Comparison of ENCODE assay signal across 11 cellular contexts in the genomic region with DNA sequence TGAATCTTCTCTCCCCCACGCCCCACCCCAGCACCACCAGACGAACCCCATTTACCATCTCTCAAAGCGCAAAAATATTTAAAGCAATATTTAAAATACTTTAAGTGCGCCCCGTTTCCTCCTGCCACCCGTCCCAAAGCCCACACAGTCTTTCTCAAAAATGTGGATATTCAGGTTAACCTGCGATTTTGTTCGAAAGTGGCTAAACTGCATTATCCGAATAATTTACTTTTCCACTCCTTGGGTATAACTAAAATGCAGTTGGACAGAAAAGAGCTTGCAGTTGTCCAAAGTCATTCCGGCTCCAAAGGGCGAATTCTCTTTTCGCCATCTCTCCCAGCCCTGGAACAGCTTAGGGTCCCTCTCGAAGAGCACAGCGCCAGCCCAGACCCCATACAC. TPM values are rescaled to one million over a fixed set of nuclear protein-coding genes. Genes with fewer than 3 reads are reported as not detected.
DNase-seq lines count a peak whose midpoint lies in the region; ATAC-seq and TF ChIP-seq lines count a peak whose summit lies in the region.
"Had no signal": no experiment of that assay in that cellular context is flagged by ENCODE, and none has a peak within 500 bp of the region (broad histone marks: within the 10 kb centered on the region; RNA-seq: fewer than 3 reads in every experiment).

No MANE protein-coding gene starts in this region.

- no peak overlapping the region for H3K27ac ChIP-seq in ectodermal cell (ENCODE audit: insufficient read depth, low read depth, low read length, poor library complexity, severe bottlenecking)
- H3K27ac ChIP-seq in naive thymus-derived CD4-positive, alpha-beta T cell (ENCODE audit: low read depth, low read length) = no peak overlapping the region

- 35 to 44% methylated on average over 14 of the region's 14 CpGs for WGBS in ectodermal cell, 2 experiments

- ATAC-seq in naive thymus-derived CD4-positive, alpha-beta T cell = no peak

- H3K4me3 ChIP-seq in AG04449 (ENCODE audit: low read depth, low read length) = peak overlapping the region; percentile 66
- peak overlapping the region; percentile 32 for H3K4me3 ChIP-seq in HAP-1
- H3K4me3 ChIP-seq in ectodermal cell (ENCODE audit: insufficient read depth, low read depth, low read length) = peak overlapping the region; percentile 42
- no peak overlapping the region for H3K4me3 ChIP-seq in naive thymus-derived CD4-positive, alpha-beta T cell (ENCODE audit: low read length)

- H3K4me1 ChIP-seq in HAP-1 = no peaks in the 10 kb centered on the region
- peaks cover 5% of the 10 kb centered on the region for H3K4me1 ChIP-seq in ectodermal cell (ENCODE audit: control insufficient read depth, insufficient read depth, low read length)
- no peaks in the 10 kb centered on the region for H3K4me1 ChIP-seq in naive thymus-derived CD4-positive, alpha-beta T cell (ENCODE audit: control insufficient read depth in 2 of 2, insufficient read depth in 2 of 2, low read length in 2 of 2)

- in situ Hi-C loops in HAP-1 (cut with MboI; ENCODE audit: low sequenced_read_pairs) = no loop called here

- no peaks in the 10 kb centered on the region for H3K9me3 Mint-ChIP-seq in naive thymus-derived CD4-positive, alpha-beta T cell
- H3K9me3 Mint-ChIP-seq: naive B cell had no signal

- DNase-seq in AG04449 (ENCODE audit: low read depth, low spot score) (no peak), HAP-1 (ENCODE audit: low spot score in 2 of 2) (no peak), NOMO-1 treated with DMSO at 0.1 percent for 48 hours (lab: John Stamatoyannopoulos, UW; ENCODE audit: unreplicated experiment) (no peak), NCI-H2196 treated with DMSO at 0.1 percent for 48 hours (lab: John Stamatoyannopoulos, UW; ENCODE audit: unreplicated experiment) (no peak), NCI-H524 (lab: John Stamatoyannopoulos, UW) (no peak)
- no peak for DNase-seq in naive thymus-derived CD4-positive, alpha-beta T cell
- no peak for DNase-seq in stimulated activated CD8-positive, alpha-beta memory T cell treated with anti-CD3 and anti-CD28 coated beads, Interleukin-4, amount 100 ng/mL, for 48 hours
- DNase-seq: activated CD4-positive, alpha-beta T cell treated with anti-CD3 and anti-CD28 coated beads for 1 hour; effector CD8-positive, alpha-beta T cell; naive B cell had no signal

- peak overlapping the region in 8 of 10 donors; percentile 49 to 71 (median 62) for H3K4me3 Mint-ChIP-seq in naive thymus-derived CD4-positive, alpha-beta T cell

- CTCF ChIA-PET in AG04449 (lab: Yijun Ruan, JAX) = interaction anchor here (1.7 kb wide), 1 partner anchor 14 kb away, joined by 9 read pairs; no protein-coding TSS in a partner anchor
- CTCF ChIA-PET in naive thymus-derived CD4-positive, alpha-beta T cell (lab: Charles Lee) = no interaction called here

- TF ChIP-seq CTCF in AG04449 (IDR thresholded peaks at IDR 0.05; ENCODE audit: insufficient read depth, low read length, missing control alignments) = no peak

- no peak overlapping the region for H3K27ac Mint-ChIP-seq in naive thymus-derived CD4-positive, alpha-beta T cell

- intact Hi-C loops in naive thymus-derived CD4-positive, alpha-beta T cell (cut with micrococcal nuclease) = no loop called here

- H3K9me3 ChIP-seq in HAP-1 (no peaks in the 10 kb centered on the region), ectodermal cell (ENCODE audit: control insufficient read depth, low read length) (no peaks in the 10 kb centered on the region)
- H3K9me3 ChIP-seq in naive thymus-derived CD4-positive, alpha-beta T cell (ENCODE audit: control insufficient read depth in 2 of 3, low read length in 3 of 3) = no peaks in the 10 kb centered on the region

- peaks cover 5 to 15% (median 10%) of the 10 kb centered on the region in 7 donors for H3K4me1 Mint-ChIP-seq in naive thymus-derived CD4-positive, alpha-beta T cell

- H3K27me3 Mint-ChIP-seq in naive thymus-derived CD4-positive, alpha-beta T cell = peaks cover 58 to 83% (median 73%) of the 10 kb centered on the region in 5 donors

- peaks cover 0 to 3% (median 0%) of the 10 kb centered on the region in 5 donors for H3K36me3 Mint-ChIP-seq in naive thymus-derived CD4-positive, alpha-beta T cell
- H3K36me3 Mint-ChIP-seq: naive B cell had no signal

- H3K27me3 ChIP-seq in HAP-1 (ENCODE audit: low read depth) (no peaks in the 10 kb centered on the region), ectodermal cell (ENCODE audit: control insufficient read depth, insufficient read depth, low read length, poor library complexity, severe bottlenecking) (peaks cover 48% of the 10 kb centered on the region)
- no peaks in the 10 kb centered on the region for H3K27me3 ChIP-seq in naive thymus-derived CD4-positive, alpha-beta T cell (ENCODE audit: control insufficient read depth in 2 of 2, insufficient read depth in 2 of 2, low read length in 2 of 2)

- POLR2A ChIA-PET in AG04449 (lab: Yijun Ruan, JAX) = no interaction called here
- POLR2A ChIA-PET in naive thymus-derived CD4-positive, alpha-beta T cell (lab: Charles Lee) = no interaction called here

- no peaks in the 10 kb centered on the region for H3K36me3 ChIP-seq in HAP-1 (replicated peaks)
- H3K36me3 ChIP-seq in ectodermal cell (ENCODE audit: control insufficient read depth, insufficient read depth, low read length) = no peaks in the 10 kb centered on the region
- no peaks in the 10 kb centered on the region for H3K36me3 ChIP-seq in naive thymus-derived CD4-positive, alpha-beta T cell (ENCODE audit: control insufficient read depth in 2 of 3, insufficient read depth in 3 of 3, low read length in 3 of 3)

RNA-seq across cellular contexts. Expression of gene SMIM43, which starts 0.7 kb away (rescaled TPM):
- 0.33 TPM for polyA plus RNA-seq in ectodermal cell (2013, experiment 1 of 4)
- 0.50 TPM for polyA plus RNA-seq in ectodermal cell (2013, experiment 2 of 4)
- 0.32 TPM for polyA plus RNA-seq in ectodermal cell (2013, experiment 3 of 4)
- polyA plus RNA-seq in ectodermal cell (2013, experiment 4 of 4) = 0.45 TPM
- total RNA-seq in naive thymus-derived CD4-positive, alpha-beta T cell = not detected
- not detected for polyA plus RNA-seq in naive thymus-derived CD4-positive, alpha-beta T cell

RNA-seq across cellular contexts. Expression of gene EXOSC9, which starts 36.8 kb away (rescaled TPM):
- 68.1 TPM for polyA plus RNA-seq in ectodermal cell (2013, experiment 1 of 4)
- 71.4 TPM for polyA plus RNA-seq in ectodermal cell (2013, experiment 2 of 4)
- polyA plus RNA-seq in ectodermal cell (2013, experiment 3 of 4) = 53.3 TPM
- polyA plus RNA-seq in ectodermal cell (2013, experiment 4 of 4) = 55.7 TPM
- total RNA-seq in naive thymus-derived CD4-positive, alpha-beta T cell = 10 to 100 TPM; 37.5 to 55.0 (median 44.2) TPM
- polyA plus RNA-seq in naive thymus-derived CD4-positive, alpha-beta T cell = 10 to 100 TPM; 36.8 to 42.3 TPM

RNA-seq across cellular contexts. Expression of gene CCNA2, which starts 59.4 kb away (rescaled TPM):
- polyA plus RNA-seq in ectodermal cell (2013, experiment 1 of 4) = 84.9 TPM
- 66.3 TPM for polyA plus RNA-seq in ectodermal cell (2013, experiment 2 of 4)
- 73.9 TPM for polyA plus RNA-seq in ectodermal cell (2013, experiment 3 of 4)
- polyA plus RNA-seq in ectodermal cell (2013, experiment 4 of 4) = 71.5 TPM
- total RNA-seq in naive thymus-derived CD4-positive, alpha-beta T cell = 10 to 100 TPM in 1 of 5 experiments, 1 to 10 TPM in 2, under 1 TPM in 2; 0.24 to 63.7 (median 1.2) TPM
- under 1 TPM; 0.06 to 0.13 TPM for polyA plus RNA-seq in naive thymus-derived CD4-positive, alpha-beta T cell
